ENCODE assay signal across 1 cellular context in genomic region chr1:37479255-37480124, GRCh38.
TF ChIP-seq lines count a peak whose summit lies in the region.

No MANE protein-coding gene starts in this region.

TF ChIP-seq in K562, 482 proteins besides CTCF, POLR2A, EP300 and RAD21 (continued from another document and continues in another):
- TF ChIP-seq RREB1 (CRISPR knock-in tag; IDR thresholded peaks at IDR 0.05): 0 out of 2 replicates have a peak, but pooled peaks have one; percentile 32
- peak; percentile 74 for TF ChIP-seq L3MBTL2 (IDR thresholded peaks at IDR 0.05)
- no peak for TF ChIP-seq KLF1 (tag; IDR thresholded peaks at IDR 0.05)
- TF ChIP-seq MCM5 (IDR thresholded peaks at IDR 0.05; ENCODE audit: low read depth): no peak
- TF ChIP-seq HEY1 (CRISPR knock-in tag; IDR thresholded peaks at IDR 0.05; ENCODE audit: borderline replicate concordance): no peak
- TF ChIP-seq ETS1 (conservative IDR thresholded peaks at IDR 0.05; ENCODE audit: control insufficient read depth, low read depth, low read length): peak; percentile 79
- peak; percentile 68; the same call in 1 of the 2 replicates for TF ChIP-seq ZNF584 (CRISPR knock-in tag; IDR thresholded peaks at IDR 0.05; ENCODE audit: low read depth)
- TF ChIP-seq, protein P1, sequence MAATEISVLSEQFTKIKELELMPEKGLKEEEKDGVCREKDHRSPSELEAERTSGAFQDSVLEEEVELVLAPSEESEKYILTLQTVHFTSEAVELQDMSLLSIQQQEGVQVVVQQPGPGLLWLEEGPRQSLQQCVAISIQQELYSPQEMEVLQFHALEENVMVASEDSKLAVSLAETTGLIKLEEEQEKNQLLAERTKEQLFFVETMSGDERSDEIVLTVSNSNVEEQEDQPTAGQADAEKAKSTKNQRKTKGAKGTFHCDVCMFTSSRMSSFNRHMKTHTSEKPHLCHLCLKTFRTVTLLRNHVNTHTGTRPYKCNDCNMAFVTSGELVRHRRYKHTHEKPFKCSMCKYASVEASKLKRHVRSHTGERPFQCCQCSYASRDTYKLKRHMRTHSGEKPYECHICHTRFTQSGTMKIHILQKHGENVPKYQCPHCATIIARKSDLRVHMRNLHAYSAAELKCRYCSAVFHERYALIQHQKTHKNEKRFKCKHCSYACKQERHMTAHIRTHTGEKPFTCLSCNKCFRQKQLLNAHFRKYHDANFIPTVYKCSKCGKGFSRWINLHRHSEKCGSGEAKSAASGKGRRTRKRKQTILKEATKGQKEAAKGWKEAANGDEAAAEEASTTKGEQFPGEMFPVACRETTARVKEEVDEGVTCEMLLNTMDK (IDR thresholded peaks at IDR 0.05; ENCODE audit: borderline replicate concordance, insufficient read depth, low read depth, low read length, poor library complexity, severe bottlenecking): no peak
- no peak for TF ChIP-seq ASH1L (IDR thresholded peaks at IDR 0.05; ENCODE audit: borderline replicate concordance, low read depth, partially characterized antibody)
- TF ChIP-seq CREBBP (IDR thresholded peaks at IDR 0.05; ENCODE audit: low read depth, low read length): no peak
- TF ChIP-seq NR2C2 (CRISPR knock-in tag; IDR thresholded peaks at IDR 0.05): peak; percentile 72; the same call in 1 of the 2 replicates
- peak; percentile 90 for TF ChIP-seq NR2C2 (tag; IDR thresholded peaks at IDR 0.05)
- no peak for TF ChIP-seq ZNF133 (CRISPR knock-in tag; IDR thresholded peaks at IDR 0.05)
- peak in 1 of 2 experiments; percentile 51; a peak in 1 of 4 replicates for TF ChIP-seq TBL1XR1 (IDR thresholded peaks at IDR 0.05; ENCODE audit: low read length in 2 of 2)
- TF ChIP-seq TAL1 (IDR thresholded peaks at IDR 0.05): no peak
- no peak for TF ChIP-seq ZZZ3 (IDR thresholded peaks at IDR 0.05)
- no peak for TF ChIP-seq SETDB1 (IDR thresholded peaks at IDR 0.05; ENCODE audit: low read length)
- no peak for TF ChIP-seq ZNF41 (CRISPR knock-in tag; conservative IDR thresholded peaks at IDR 0.05)
- no peak for TF ChIP-seq SMAD2 (IDR thresholded peaks at IDR 0.05; ENCODE audit: low read depth, low read length)
- TF ChIP-seq ZNF184 (CRISPR knock-in tag; IDR thresholded peaks at IDR 0.05): no peak
- no peak for TF ChIP-seq NCOA6 (IDR thresholded peaks at IDR 0.05)
- 0 out of 2 replicates have a peak, but pooled peaks have one; percentile 6 for TF ChIP-seq ZNF23 (CRISPR knock-in tag; IDR thresholded peaks at IDR 0.05)
- TF ChIP-seq ZNF507 (tag; conservative IDR thresholded peaks at IDR 0.05): no peak
- TF ChIP-seq CHD2 (IDR thresholded peaks at IDR 0.05; ENCODE audit: low read depth, low read length): peak; percentile 84
- no peak; the same call in 1 of the 2 replicates for TF ChIP-seq ZBTB2 (IDR thresholded peaks at IDR 0.05)
- no peak for TF ChIP-seq MEF2D (tag; conservative IDR thresholded peaks at IDR 0.05; ENCODE audit: low read depth)
- no peak for TF ChIP-seq HLTF (IDR thresholded peaks at IDR 0.05)
- no peak for TF ChIP-seq IRF1 (CRISPR knock-in tag; IDR thresholded peaks at IDR 0.05; ENCODE audit: borderline replicate concordance)
- TF ChIP-seq CCNT2 (IDR thresholded peaks at IDR 0.05; ENCODE audit: borderline replicate concordance, extremely low read depth, insufficient read length, low read depth, low read length): peak; percentile 61
- no peak for TF ChIP-seq FUS (optimal IDR thresholded peaks at IDR 0.05; ENCODE audit: low read depth, low read length)
- peak; percentile 69; the same call in 1 of the 2 replicates for TF ChIP-seq NFRKB (IDR thresholded peaks at IDR 0.05; ENCODE audit: low read depth)
- peak; percentile 82; the same call in 1 of the 2 replicates for TF ChIP-seq GATAD2A (IDR thresholded peaks at IDR 0.05)
- TF ChIP-seq ZNF197 (CRISPR knock-in tag; IDR thresholded peaks at IDR 0.05; ENCODE audit: low read depth): no peak
- no peak for TF ChIP-seq RBM25 (IDR thresholded peaks at IDR 0.05; ENCODE audit: low read depth, low read length, severe bottlenecking)
- peak; percentile 95 for TF ChIP-seq LEF1 (IDR thresholded peaks at IDR 0.05)
- TF ChIP-seq, protein P2, sequence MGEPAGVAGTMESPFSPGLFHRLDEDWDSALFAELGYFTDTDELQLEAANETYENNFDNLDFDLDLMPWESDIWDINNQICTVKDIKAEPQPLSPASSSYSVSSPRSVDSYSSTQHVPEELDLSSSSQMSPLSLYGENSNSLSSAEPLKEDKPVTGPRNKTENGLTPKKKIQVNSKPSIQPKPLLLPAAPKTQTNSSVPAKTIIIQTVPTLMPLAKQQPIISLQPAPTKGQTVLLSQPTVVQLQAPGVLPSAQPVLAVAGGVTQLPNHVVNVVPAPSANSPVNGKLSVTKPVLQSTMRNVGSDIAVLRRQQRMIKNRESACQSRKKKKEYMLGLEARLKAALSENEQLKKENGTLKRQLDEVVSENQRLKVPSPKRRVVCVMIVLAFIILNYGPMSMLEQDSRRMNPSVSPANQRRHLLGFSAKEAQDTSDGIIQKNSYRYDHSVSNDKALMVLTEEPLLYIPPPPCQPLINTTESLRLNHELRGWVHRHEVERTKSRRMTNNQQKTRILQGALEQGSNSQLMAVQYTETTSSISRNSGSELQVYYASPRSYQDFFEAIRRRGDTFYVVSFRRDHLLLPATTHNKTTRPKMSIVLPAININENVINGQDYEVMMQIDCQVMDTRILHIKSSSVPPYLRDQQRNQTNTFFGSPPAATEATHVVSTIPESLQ (CRISPR knock-in tag; IDR thresholded peaks at IDR 0.05): no peak
- TF ChIP-seq HOMEZ (CRISPR knock-in tag; IDR thresholded peaks at IDR 0.05): no peak
- TF ChIP-seq SMARCA5 (IDR thresholded peaks at IDR 0.05): no peak
- TF ChIP-seq HNRNPUL1 (IDR thresholded peaks at IDR 0.05; ENCODE audit: low read length): no peak
- no peak for TF ChIP-seq MECOM (CRISPR knock-in tag; IDR thresholded peaks at IDR 0.05)
- TF ChIP-seq PHF21A (IDR thresholded peaks at IDR 0.05; ENCODE audit: borderline replicate concordance, low read depth): no peak
- TF ChIP-seq NFIX (CRISPR knock-in tag; IDR thresholded peaks at IDR 0.05; ENCODE audit: low read depth): no peak
- TF ChIP-seq ZNF134 (CRISPR knock-in tag; conservative IDR thresholded peaks at IDR 0.05): no peak
- no peak for TF ChIP-seq STAT6 (CRISPR knock-in tag; IDR thresholded peaks at IDR 0.05)
- no peak for TF ChIP-seq U2AF2 (optimal IDR thresholded peaks at IDR 0.05; ENCODE audit: low read depth, low read length)
- no peak; the same call in 1 of the 2 replicates for TF ChIP-seq ARID3A (IDR thresholded peaks at IDR 0.05; ENCODE audit: borderline replicate concordance, low read depth, low read length)
- no peak for TF ChIP-seq CBX8 (IDR thresholded peaks at IDR 0.05; ENCODE audit: borderline replicate concordance, extremely low read depth, low read depth, low read length, poor library complexity, severe bottlenecking)
- no peak for TF ChIP-seq GTF2E2 (tag; IDR thresholded peaks at IDR 0.05)
